ENCODE assay signal across 13 cellular contexts in genomic region chr5:149544199-149544472, GRCh38. TPM values are rescaled to one million over a fixed set of nuclear protein-coding genes. Genes with fewer than 3 reads are reported as not detected.
A peak's percentile ranks its signal among the peaks of the same experiment; 100 is the strongest.
DNase-seq lines count a peak whose midpoint lies in the region; ATAC-seq and TF ChIP-seq lines count a peak whose summit lies in the region.
"Had no signal": no experiment of that assay in that cellular context is flagged by ENCODE, and none has a peak within 500 bp of the region (broad histone marks: within the 10 kb centered on the region; RNA-seq: fewer than 3 reads in every experiment).

No MANE protein-coding gene starts in this region.

- H3K36me3 Mint-ChIP-seq in stimulated activated effector memory CD8-positive, alpha-beta T cell treated with anti-CD3 and anti-CD28 coated beads, Interleukin-12 subunit alpha, Interleukin-12 subunit beta, amount 100 ng/mL, for 72 hours, result peaks cover 98% of the 10 kb centered on the region

- peak; percentile 52 to 74 for DNase-seq in Kasumi-1 (lab: John Stamatoyannopoulos, UW)
- no peak for DNase-seq in hepatocyte (ENCODE audit: low spot score)
- no peak for DNase-seq in stimulated activated effector memory CD8-positive, alpha-beta T cell treated with anti-CD3 and anti-CD28 coated beads, Interleukin-12 subunit alpha, Interleukin-12 subunit beta, amount 100 ng/mL, for 72 hours (ENCODE audit: low spot score in 2 of 2)
- DNase-seq: Caco-2, endodermal cell, NCI-H1048, PC-9, T-helper 9 cell had no signal

- no peaks in the 10 kb centered on the region for H3K36me3 ChIP-seq in hepatocyte (replicated peaks; ENCODE audit: insufficient read depth, low read depth)

- no peaks in the 10 kb centered on the region for H3K27me3 ChIP-seq in hepatocyte

- H2AFZ ChIP-seq in hepatocyte, result no peak overlapping the region
- H2AFZ ChIP-seq: PC-9 had no signal

- TF ChIP-seq CTCF in VCaP (conservative IDR thresholded peaks at IDR 0.05) (no peak), hepatocyte (IDR thresholded peaks at IDR 0.05; ENCODE audit: poor library complexity) (no peak)

- no peaks in the 10 kb centered on the region for H3K9me2 ChIP-seq in hepatocyte (replicated peaks; ENCODE audit: insufficient read depth)

- peaks cover 99% of the 10 kb centered on the region for H3K79me2 ChIP-seq in hepatocyte

- no peaks in the 10 kb centered on the region for H3K9me3 ChIP-seq in hepatocyte (ENCODE audit: low read depth)
- H3K9me3 ChIP-seq: Caco-2 had no signal

- ATAC-seq in stimulated activated effector memory CD8-positive, alpha-beta T cell treated with anti-CD3 and anti-CD28 coated beads, Interleukin-12 subunit alpha, Interleukin-12 subunit beta, amount 100 ng/mL, for 72 hours, result no peak
- no peak for ATAC-seq in HG02973 (IDR thresholded peaks at IDR 0.05; ENCODE audit: unreplicated experiment)
- ATAC-seq in esophagus mucosa, result no peak
- ATAC-seq in GM18858 (IDR thresholded peaks at IDR 0.05; ENCODE audit: unreplicated experiment), result no peak

- H3K4me3 ChIP-seq in hepatocyte, result no peak overlapping the region
- H3K4me3 ChIP-seq: PC-9 had no signal

- H4K20me1 ChIP-seq in hepatocyte (ENCODE audit: insufficient read depth, poor library complexity, severe bottlenecking), result peaks cover 98% of the 10 kb centered on the region

- H3K9me3 Mint-ChIP-seq in stimulated activated effector memory CD8-positive, alpha-beta T cell treated with anti-CD3 and anti-CD28 coated beads, Interleukin-12 subunit alpha, Interleukin-12 subunit beta, amount 100 ng/mL, for 72 hours, result no peaks in the 10 kb centered on the region
- H3K9me3 Mint-ChIP-seq: endodermal cell, mesothelial cell of epicardium had no signal

- 84% methylated on average over 3 of the region's 3 CpGs for WGBS in hepatocyte (ENCODE audit: low lambda C conversion rate, missing lambda C conversion rate)

- peak overlapping the region; percentile 19 for H3K4me2 ChIP-seq in hepatocyte
- H3K4me2 ChIP-seq: PC-9 had no signal

- H3K27ac Mint-ChIP-seq in stimulated activated effector memory CD8-positive, alpha-beta T cell treated with anti-CD3 and anti-CD28 coated beads, Interleukin-12 subunit alpha, Interleukin-12 subunit beta, amount 100 ng/mL, for 72 hours, result peak overlapping the region; percentile 76

- H3K4me1 ChIP-seq in hepatocyte (ENCODE audit: insufficient read depth), result peaks cover 36% of the 10 kb centered on the region

- H3K27ac ChIP-seq in VCaP (peak overlapping the region; percentile 10; the same call in 1 of the 2 replicates), hepatocyte (peak overlapping the region; percentile 1)
- H3K27ac ChIP-seq: PC-9 had no signal

- peaks cover 40% of the 10 kb centered on the region for H3K4me1 Mint-ChIP-seq in stimulated activated effector memory CD8-positive, alpha-beta T cell treated with anti-CD3 and anti-CD28 coated beads, Interleukin-12 subunit alpha, Interleukin-12 subunit beta, amount 100 ng/mL, for 72 hours

- no peak overlapping the region for H3K4me3 Mint-ChIP-seq in stimulated activated effector memory CD8-positive, alpha-beta T cell treated with anti-CD3 and anti-CD28 coated beads, Interleukin-12 subunit alpha, Interleukin-12 subunit beta, amount 100 ng/mL, for 72 hours
- H3K4me3 Mint-ChIP-seq: endodermal cell, mesothelial cell of epicardium had no signal

RNA-seq across cellular contexts. Expression of gene CSNK1A1, which starts 7.1 kb away (rescaled TPM):
- total RNA-seq in hepatocyte (220 and 231 TPM in 2 replicates), esophagus mucosa (404 TPM)
- polyA plus RNA-seq in hepatocyte, result 102 and 106 TPM in 2 replicates

RNA-seq across cellular contexts. Expression of gene ARHGEF37, which starts 37.2 kb away (rescaled TPM):
- total RNA-seq in hepatocyte (2.0 and 2.3 TPM in 2 replicates), esophagus mucosa (23.6 TPM)
- polyA plus RNA-seq in hepatocyte, result 2.9 and 3.1 TPM in 2 replicates

Comparison
In these comparisons a context has a peak if more than half of its experiments do, and no peak if none do; other contexts are left out.
1. DNase-seq: peak in Kasumi-1 (2 of 2); none in hepatocyte (single experiment) and stimulated activated effector memory CD8-positive, alpha-beta T cell treated with anti-CD3 and anti-CD28 coated beads, Interleukin-12 subunit alpha, Interleukin-12 subunit beta, amount 100 ng/mL, for 72 hours (0 of 2).